ENCODE assay signal across 23 cellular contexts in the genomic region with DNA sequence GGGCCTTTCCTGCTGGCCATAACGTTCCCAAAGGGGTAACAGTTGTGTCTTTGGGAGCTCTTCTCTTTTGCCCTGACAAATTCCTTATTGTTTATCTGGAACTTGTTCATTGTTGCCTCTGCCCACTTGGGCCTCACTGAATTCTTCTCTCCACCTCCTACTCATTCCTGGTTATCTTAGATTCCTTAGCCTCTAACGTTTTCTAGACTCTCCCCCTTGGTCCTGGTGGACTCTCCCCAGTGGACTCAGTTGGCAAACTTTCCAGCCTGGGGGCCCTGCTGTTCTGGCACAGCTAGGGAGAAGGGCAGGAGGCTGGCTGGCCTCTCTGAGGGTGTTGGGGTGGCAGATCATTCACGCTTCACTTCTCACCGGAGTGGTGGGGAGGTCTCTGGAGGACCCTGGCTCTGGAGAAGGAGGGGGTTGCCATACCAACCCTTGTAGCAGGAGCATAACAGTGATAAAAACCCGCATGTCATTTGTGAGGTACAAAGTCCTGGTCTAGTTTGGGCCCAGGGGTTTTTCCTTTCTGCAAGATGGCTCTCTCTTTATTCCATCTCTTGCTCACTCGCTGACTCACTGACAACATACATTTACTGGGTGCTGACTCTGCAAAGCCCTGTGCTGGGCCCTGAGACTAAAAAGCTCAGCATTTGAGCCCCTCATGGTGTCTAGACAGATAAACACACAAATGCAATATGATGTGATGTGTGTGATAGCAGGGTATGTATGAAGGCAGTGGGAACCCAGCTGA. TPM values are rescaled to one million over a fixed set of nuclear protein-coding genes. Genes with fewer than 3 reads are reported as not detected.
"Had no signal": no experiment of that assay in that cellular context is flagged by ENCODE, and none has a peak within 500 bp of the region (broad histone marks: within the 10 kb centered on the region; RNA-seq: fewer than 3 reads in every experiment).

No MANE protein-coding gene starts in this region.

- H3K9me3 ChIP-seq: breast epithelium, gastrocnemius medialis, prostate gland, tibial artery had no signal

- DNase-seq: activated CD4-positive, CD25-positive, alpha-beta regulatory T cell treated with anti-CD3 and anti-CD28 coated beads, Interleukin-2, amount 50 U/mL, for 72 hours; activated CD8-positive, alpha-beta memory T cell treated with anti-CD3 and anti-CD28 coated beads for 24 hours; activated CD8-positive, alpha-beta memory T cell treated with anti-CD3 and anti-CD28 coated beads, Interleukin-2, amount 50 U/mL, for 48 hours; activated gamma-delta T cell; activated T-cell treated with anti-CD3 and anti-CD28 coated beads, Interleukin-2, amount 50 U/mL, for 48 hours; cerebellar nuclear complex; cortex of kidney; gastrocnemius medialis; head of caudate nucleus; mesenchymal stem cell; naive thymus-derived CD4-positive, alpha-beta T cell; occipital lobe; right cardiac atrium; stimulated activated CD4-positive, alpha-beta T cell treated with anti-CD3 and anti-CD28 coated beads, Interleukin-4, amount 100 ng/mL, for 24 hours; T-helper 2 cell; tibial artery had no signal

- H3K4me3 ChIP-seq: breast epithelium, gastrocnemius medialis, prostate gland, smooth muscle cell, tibial artery had no signal

- H3K27me3 ChIP-seq: breast epithelium, gastrocnemius medialis had no signal

- H3K4me2 ChIP-seq: smooth muscle cell had no signal

- FAIRE-seq: astrocyte had no signal

- H3K36me3 ChIP-seq: breast epithelium, gastrocnemius medialis, prostate gland, tibial artery had no signal

- H3K27ac ChIP-seq: breast epithelium, gastrocnemius medialis, prostate gland, tibial artery, VCaP had no signal

- H3K4me1 ChIP-seq: breast epithelium, gastrocnemius medialis, prostate gland, tibial artery had no signal

RNA-seq across cellular contexts. Expression of a gene that starts 59.0 kb away (rescaled TPM):
- total RNA-seq: astrocyte; naive thymus-derived CD4-positive, alpha-beta T cell; occipital lobe; smooth muscle cell; subcutaneous adipose tissue had no signal
- polyA plus RNA-seq: naive thymus-derived CD4-positive, alpha-beta T cell; smooth muscle cell; urinary bladder had no signal
